ENCODE assay signal across 1 cellular context in genomic region chr10:122953827-122954730, GRCh38.
TF ChIP-seq lines count a peak whose summit lies in the region.

Gene C10orf88, minus strand, starts transcription at chr10:122954227. Its CDS starts 49 bp downstream, at chr10:122954178.

TF ChIP-seq in K562, 482 proteins besides CTCF, POLR2A, EP300 and RAD21 (continued from another document and continues in another):
- TF ChIP-seq, protein P1, sequence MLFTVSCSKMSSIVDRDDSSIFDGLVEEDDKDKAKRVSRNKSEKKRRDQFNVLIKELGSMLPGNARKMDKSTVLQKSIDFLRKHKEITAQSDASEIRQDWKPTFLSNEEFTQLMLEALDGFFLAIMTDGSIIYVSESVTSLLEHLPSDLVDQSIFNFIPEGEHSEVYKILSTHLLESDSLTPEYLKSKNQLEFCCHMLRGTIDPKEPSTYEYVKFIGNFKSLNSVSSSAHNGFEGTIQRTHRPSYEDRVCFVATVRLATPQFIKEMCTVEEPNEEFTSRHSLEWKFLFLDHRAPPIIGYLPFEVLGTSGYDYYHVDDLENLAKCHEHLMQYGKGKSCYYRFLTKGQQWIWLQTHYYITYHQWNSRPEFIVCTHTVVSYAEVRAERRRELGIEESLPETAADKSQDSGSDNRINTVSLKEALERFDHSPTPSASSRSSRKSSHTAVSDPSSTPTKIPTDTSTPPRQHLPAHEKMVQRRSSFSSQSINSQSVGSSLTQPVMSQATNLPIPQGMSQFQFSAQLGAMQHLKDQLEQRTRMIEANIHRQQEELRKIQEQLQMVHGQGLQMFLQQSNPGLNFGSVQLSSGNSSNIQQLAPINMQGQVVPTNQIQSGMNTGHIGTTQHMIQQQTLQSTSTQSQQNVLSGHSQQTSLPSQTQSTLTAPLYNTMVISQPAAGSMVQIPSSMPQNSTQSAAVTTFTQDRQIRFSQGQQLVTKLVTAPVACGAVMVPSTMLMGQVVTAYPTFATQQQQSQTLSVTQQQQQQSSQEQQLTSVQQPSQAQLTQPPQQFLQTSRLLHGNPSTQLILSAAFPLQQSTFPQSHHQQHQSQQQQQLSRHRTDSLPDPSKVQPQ (CRISPR knock-in tag; IDR thresholded peaks at IDR 0.05; ENCODE audit: borderline replicate concordance), result no peak
- TF ChIP-seq E2F3 (CRISPR knock-in tag; IDR thresholded peaks at IDR 0.05), result no peak
- TF ChIP-seq BCOR (IDR thresholded peaks at IDR 0.05), result 0 out of 2 replicates have a peak, but pooled peaks have one; percentile 9
- no peak for TF ChIP-seq ARID1B (IDR thresholded peaks at IDR 0.05)
- TF ChIP-seq, protein P2, sequence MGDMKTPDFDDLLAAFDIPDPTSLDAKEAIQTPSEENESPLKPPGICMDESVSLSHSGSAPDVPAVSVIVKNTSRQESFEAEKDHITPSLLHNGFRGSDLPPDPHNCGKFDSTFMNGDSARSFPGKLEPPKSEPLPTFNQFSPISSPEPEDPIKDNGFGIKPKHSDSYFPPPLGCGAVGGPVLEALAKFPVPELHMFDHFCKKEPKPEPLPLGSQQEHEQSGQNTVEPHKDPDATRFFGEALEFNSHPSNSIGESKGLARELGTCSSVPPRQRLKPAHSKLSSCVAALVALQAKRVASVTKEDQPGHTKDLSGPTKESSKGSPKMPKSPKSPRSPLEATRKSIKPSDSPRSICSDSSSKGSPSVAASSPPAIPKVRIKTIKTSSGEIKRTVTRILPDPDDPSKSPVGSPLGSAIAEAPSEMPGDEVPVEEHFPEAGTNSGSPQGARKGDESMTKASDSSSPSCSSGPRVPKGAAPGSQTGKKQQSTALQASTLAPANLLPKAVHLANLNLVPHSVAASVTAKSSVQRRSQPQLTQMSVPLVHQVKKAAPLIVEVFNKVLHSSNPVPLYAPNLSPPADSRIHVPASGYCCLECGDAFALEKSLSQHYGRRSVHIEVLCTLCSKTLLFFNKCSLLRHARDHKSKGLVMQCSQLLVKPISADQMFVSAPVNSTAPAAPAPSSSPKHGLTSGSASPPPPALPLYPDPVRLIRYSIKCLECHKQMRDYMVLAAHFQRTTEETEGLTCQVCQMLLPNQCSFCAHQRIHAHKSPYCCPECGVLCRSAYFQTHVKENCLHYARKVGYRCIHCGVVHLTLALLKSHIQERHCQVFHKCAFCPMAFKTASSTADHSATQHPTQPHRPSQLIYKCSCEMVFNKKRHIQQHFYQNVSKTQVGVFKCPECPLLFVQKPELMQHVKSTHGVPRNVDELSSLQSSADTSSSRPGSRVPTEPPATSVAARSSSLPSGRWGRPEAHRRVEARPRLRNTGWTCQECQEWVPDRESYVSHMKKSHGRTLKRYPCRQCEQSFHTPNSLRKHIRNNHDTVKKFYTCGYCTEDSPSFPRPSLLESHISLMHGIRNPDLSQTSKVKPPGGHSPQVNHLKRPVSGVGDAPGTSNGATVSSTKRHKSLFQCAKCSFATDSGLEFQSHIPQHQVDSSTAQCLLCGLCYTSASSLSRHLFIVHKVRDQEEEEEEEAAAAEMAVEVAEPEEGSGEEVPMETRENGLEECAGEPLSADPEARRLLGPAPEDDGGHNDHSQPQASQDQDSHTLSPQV (IDR thresholded peaks at IDR 0.05), result peak; percentile 93
- TF ChIP-seq NUFIP1 (IDR thresholded peaks at IDR 0.05; ENCODE audit: partially characterized antibody), result no peak
- peak; percentile 69 for TF ChIP-seq SUPT5H (IDR thresholded peaks at IDR 0.05)
- no peak for TF ChIP-seq ZNF766 (CRISPR knock-in tag; conservative IDR thresholded peaks at IDR 0.05)
- no peak for TF ChIP-seq HNRNPH1 (optimal IDR thresholded peaks at IDR 0.05; ENCODE audit: low read depth, low read length)
- TF ChIP-seq SRSF7 (optimal IDR thresholded peaks at IDR 0.05; ENCODE audit: low read depth, low read length), result no peak
- TF ChIP-seq, protein P3, sequence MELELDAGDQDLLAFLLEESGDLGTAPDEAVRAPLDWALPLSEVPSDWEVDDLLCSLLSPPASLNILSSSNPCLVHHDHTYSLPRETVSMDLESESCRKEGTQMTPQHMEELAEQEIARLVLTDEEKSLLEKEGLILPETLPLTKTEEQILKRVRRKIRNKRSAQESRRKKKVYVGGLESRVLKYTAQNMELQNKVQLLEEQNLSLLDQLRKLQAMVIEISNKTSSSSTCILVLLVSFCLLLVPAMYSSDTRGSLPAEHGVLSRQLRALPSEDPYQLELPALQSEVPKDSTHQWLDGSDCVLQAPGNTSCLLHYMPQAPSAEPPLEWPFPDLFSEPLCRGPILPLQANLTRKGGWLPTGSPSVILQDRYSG (tag; conservative IDR thresholded peaks at IDR 0.05; ENCODE audit: low read depth), result no peak
- no peak for TF ChIP-seq CBFA2T3 (IDR thresholded peaks at IDR 0.05)
- TF ChIP-seq HMBOX1 (IDR thresholded peaks at IDR 0.05), result no peak
- no peak for TF ChIP-seq MTA1 (IDR thresholded peaks at IDR 0.05; ENCODE audit: borderline replicate concordance)
- no peak for TF ChIP-seq RBM14 (IDR thresholded peaks at IDR 0.05; ENCODE audit: borderline replicate concordance, insufficient read depth, low read depth, low read length)
- no peak for TF ChIP-seq SNIP1 (IDR thresholded peaks at IDR 0.05; ENCODE audit: low read depth)
- no peak for TF ChIP-seq PCBP2 (IDR thresholded peaks at IDR 0.05; ENCODE audit: low read depth, low read length, poor library complexity, severe bottlenecking)
- no peak for TF ChIP-seq HDAC6 (IDR thresholded peaks at IDR 0.05; ENCODE audit: low read depth, low read length)
- peak; percentile 88 for TF ChIP-seq RNF2 (IDR thresholded peaks at IDR 0.05)
- no peak for TF ChIP-seq WHSC1 (IDR thresholded peaks at IDR 0.05; ENCODE audit: low read length)
- 0 out of 2 replicates have a peak, but pooled peaks have one; percentile 51 for TF ChIP-seq JUN (IDR thresholded peaks at IDR 0.05; ENCODE audit: borderline replicate concordance, low read depth, low read length)
- no peak for TF ChIP-seq JUN (CRISPR knock-in tag; IDR thresholded peaks at IDR 0.05; ENCODE audit: borderline replicate concordance)
- TF ChIP-seq E2F4 (CRISPR knock-in tag; IDR thresholded peaks at IDR 0.05; ENCODE audit: low read depth), result peak; percentile 94
- peak; percentile 97 to 99 for TF ChIP-seq E2F6 (IDR thresholded peaks at IDR 0.05; ENCODE audit: borderline replicate concordance in 1 of 2, extremely low read depth in 1 of 2, insufficient read depth in 1 of 2, insufficient read length in 1 of 2, low read depth in 1 of 2, low read length in 1 of 2, poor library complexity in 1 of 2, severe bottlenecking in 1 of 2)
- TF ChIP-seq, protein P4, sequence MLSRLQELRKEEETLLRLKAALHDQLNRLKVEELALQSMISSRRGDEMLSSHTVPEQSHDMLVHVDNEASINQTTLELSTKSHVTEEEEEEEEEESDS (CRISPR knock-in tag; IDR thresholded peaks at IDR 0.05), result no peak
- TF ChIP-seq TFE3 (CRISPR knock-in tag; IDR thresholded peaks at IDR 0.05), result no peak
- TF ChIP-seq CXXC5 (CRISPR knock-in tag; IDR thresholded peaks at IDR 0.05), result peak; percentile 77
- TF ChIP-seq MAFG (tag; conservative IDR thresholded peaks at IDR 0.05), result no peak
- no peak for TF ChIP-seq DLX4 (CRISPR knock-in tag; IDR thresholded peaks at IDR 0.05)
- no peak for TF ChIP-seq ZBTB9 (CRISPR knock-in tag; IDR thresholded peaks at IDR 0.05)
- TF ChIP-seq MAFK (IDR thresholded peaks at IDR 0.05; ENCODE audit: low read length), result no peak
- TF ChIP-seq, protein P5, sequence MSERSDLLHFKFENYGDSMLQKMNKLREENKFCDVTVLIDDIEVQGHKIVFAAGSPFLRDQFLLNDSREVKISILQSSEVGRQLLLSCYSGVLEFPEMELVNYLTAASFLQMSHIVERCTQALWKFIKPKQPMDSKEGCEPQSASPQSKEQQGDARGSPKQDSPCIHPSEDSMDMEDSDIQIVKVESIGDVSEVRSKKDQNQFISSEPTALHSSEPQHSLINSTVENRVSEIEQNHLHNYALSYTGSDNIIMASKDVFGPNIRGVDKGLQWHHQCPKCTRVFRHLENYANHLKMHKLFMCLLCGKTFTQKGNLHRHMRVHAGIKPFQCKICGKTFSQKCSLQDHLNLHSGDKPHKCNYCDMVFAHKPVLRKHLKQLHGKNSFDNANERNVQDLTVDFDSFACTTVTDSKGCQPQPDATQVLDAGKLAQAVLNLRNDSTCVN (CRISPR knock-in tag; IDR thresholded peaks at IDR 0.05), result no peak
- TF ChIP-seq, protein P6, sequence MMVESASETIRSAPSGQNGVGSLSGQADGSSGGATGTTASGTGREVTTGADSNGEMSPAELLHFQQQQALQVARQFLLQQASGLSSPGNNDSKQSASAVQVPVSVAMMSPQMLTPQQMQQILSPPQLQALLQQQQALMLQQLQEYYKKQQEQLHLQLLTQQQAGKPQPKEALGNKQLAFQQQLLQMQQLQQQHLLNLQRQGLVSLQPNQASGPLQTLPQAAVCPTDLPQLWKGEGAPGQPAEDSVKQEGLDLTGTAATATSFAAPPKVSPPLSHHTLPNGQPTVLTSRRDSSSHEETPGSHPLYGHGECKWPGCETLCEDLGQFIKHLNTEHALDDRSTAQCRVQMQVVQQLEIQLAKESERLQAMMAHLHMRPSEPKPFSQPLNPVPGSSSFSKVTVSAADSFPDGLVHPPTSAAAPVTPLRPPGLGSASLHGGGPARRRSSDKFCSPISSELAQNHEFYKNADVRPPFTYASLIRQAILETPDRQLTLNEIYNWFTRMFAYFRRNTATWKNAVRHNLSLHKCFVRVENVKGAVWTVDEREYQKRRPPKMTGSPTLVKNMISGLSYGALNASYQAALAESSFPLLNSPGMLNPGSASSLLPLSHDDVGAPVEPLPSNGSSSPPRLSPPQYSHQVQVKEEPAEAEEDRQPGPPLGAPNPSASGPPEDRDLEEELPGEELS (CRISPR knock-in tag; IDR thresholded peaks at IDR 0.05; ENCODE audit: borderline replicate concordance), result peak; percentile 63; the same call in 1 of the 2 replicates
- TF ChIP-seq FOXA3 (CRISPR knock-in tag; conservative IDR thresholded peaks at IDR 0.05 in 1 of 2, IDR thresholded peaks at IDR 0.05 in 1 of 2), result no peak
- no peak for TF ChIP-seq ZBTB7A (IDR thresholded peaks at IDR 0.05; ENCODE audit: borderline replicate concordance, control insufficient read depth, low read depth, low read length)
- TF ChIP-seq HIVEP1 (CRISPR knock-in tag; IDR thresholded peaks at IDR 0.05), result no peak
- peak; percentile 61; the same call in 1 of the 2 replicates for TF ChIP-seq POLR2AphosphoS5 (IDR thresholded peaks at IDR 0.05; ENCODE audit: control insufficient read depth, insufficient read depth, low read depth, low read length)
- no peak for TF ChIP-seq ZNF280B (CRISPR knock-in tag; IDR thresholded peaks at IDR 0.05)
